Comparison of ENCODE assay signal across 9 cellular contexts in the genomic region with DNA sequence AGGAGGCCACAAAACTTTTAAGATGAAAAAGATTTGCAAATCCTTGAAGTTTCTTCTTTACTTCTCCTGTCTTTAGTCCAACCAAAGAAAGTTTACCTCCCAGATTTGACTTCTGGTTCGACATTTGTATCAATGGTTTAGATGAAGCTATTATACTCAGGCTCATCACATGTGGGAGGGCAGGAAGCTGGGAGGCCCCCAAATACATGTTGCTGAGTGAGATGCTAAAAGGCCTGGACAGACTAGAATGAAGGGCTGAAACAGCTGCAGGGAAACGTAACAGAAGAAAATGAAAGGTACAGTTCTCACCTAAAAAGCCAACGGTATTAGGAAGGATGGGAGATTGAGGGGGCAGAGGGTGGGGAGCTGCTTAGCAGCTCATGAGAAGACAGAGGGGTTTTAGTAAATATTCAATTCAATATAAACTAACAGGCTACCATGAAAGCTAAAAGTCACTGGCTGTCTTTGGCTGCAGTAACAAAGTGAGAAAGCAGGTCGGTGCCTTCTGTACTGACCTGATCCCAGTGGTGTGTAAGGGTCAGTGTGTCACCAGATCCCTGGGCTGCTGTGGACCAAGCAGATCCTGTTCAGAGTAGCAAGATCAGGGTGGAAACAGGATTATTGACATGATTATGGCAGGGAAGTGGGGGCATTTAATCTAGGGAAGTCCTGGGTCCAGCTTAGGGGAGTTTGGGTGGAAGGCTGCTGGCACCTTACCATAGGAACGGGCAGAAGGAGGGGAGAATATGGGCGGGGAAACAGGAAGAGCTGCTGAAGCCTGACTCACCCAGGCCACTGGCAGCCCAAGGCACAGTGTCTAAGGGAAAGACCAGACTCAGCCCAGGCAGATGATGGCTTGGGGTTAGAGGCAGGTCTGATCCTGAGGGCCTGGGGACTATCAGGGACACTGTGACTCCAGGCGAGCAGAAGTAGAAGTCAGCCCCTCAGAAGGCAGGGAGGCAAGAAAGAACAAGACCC.
DNase-seq lines count a peak whose midpoint lies in the region; ATAC-seq and TF ChIP-seq lines count a peak whose summit lies in the region.
"Had no signal": no experiment of that assay in that cellular context is flagged by ENCODE, and none has a peak within 500 bp of the region (broad histone marks: within the 10 kb centered on the region; RNA-seq: fewer than 3 reads in every experiment).

No MANE protein-coding gene starts in this region.

- H3K9ac ChIP-seq in endodermal cell (ENCODE audit: extremely low read depth, low read length, poor library complexity, severe bottlenecking), result no peak overlapping the region

- H3K4me3 Mint-ChIP-seq in MCF 10A (ENCODE audit: unreplicated experiment), result no peak overlapping the region
- no peak overlapping the region for H3K4me3 Mint-ChIP-seq in endodermal cell
- H3K4me3 Mint-ChIP-seq in activated naive CD4-positive, alpha-beta T cell treated with anti-CD3 and anti-CD28 coated beads, Interleukin-2, amount 10 ng/mL, durations not matched to agents 7 days and 5 days, result no peak overlapping the region

- no peak for TF ChIP-seq CTCF in MCF 10A (IDR thresholded peaks at IDR 0.05; ENCODE audit: unreplicated experiment)
- TF ChIP-seq CTCF in breast epithelium (IDR thresholded peaks at IDR 0.05), result no peak
- TF ChIP-seq CTCF in endodermal cell (conservative IDR thresholded peaks at IDR 0.05), result no peak

- H3K27me3 Mint-ChIP-seq in MCF 10A (ENCODE audit: insufficient read depth, unreplicated experiment), result peaks cover 39% of the 10 kb centered on the region
- peaks cover 12% of the 10 kb centered on the region for H3K27me3 Mint-ChIP-seq in endodermal cell (ENCODE audit: insufficient read depth)
- peaks cover 47% of the 10 kb centered on the region for H3K27me3 Mint-ChIP-seq in activated naive CD4-positive, alpha-beta T cell treated with anti-CD3 and anti-CD28 coated beads, Interleukin-2, amount 10 ng/mL, durations not matched to agents 7 days and 5 days

- POLR2A ChIA-PET in MCF 10A (lab: Yijun Ruan, JAX), result interaction anchor here (0.6 to 0.7 kb wide), 3 partner anchors 28 to 299 kb away, joined by 3 read pairs; no protein-coding TSS in a partner anchor

- H3K36me3 Mint-ChIP-seq in MCF 10A (ENCODE audit: insufficient read depth, unreplicated experiment), result no peaks in the 10 kb centered on the region
- H3K36me3 Mint-ChIP-seq in endodermal cell (ENCODE audit: low read depth), result no peaks in the 10 kb centered on the region
- no peaks in the 10 kb centered on the region for H3K36me3 Mint-ChIP-seq in activated naive CD4-positive, alpha-beta T cell treated with anti-CD3 and anti-CD28 coated beads, Interleukin-2, amount 10 ng/mL, durations not matched to agents 7 days and 5 days

- H3K36me3 ChIP-seq in breast epithelium, result no peaks in the 10 kb centered on the region
- no peaks in the 10 kb centered on the region for H3K36me3 ChIP-seq in endodermal cell (ENCODE audit: control insufficient read depth, insufficient read depth, low read length)

- H3K4me1 Mint-ChIP-seq in MCF 10A (ENCODE audit: insufficient read depth, unreplicated experiment) (peaks cover 18% of the 10 kb centered on the region), endodermal cell (peaks cover 48% of the 10 kb centered on the region)
- H3K4me1 Mint-ChIP-seq in activated naive CD4-positive, alpha-beta T cell treated with anti-CD3 and anti-CD28 coated beads, Interleukin-2, amount 10 ng/mL, durations not matched to agents 7 days and 5 days, result peaks cover 8% of the 10 kb centered on the region

- no TSS peak for BruUV-seq in MCF 10A (replicated peaks; lab: Mats Ljungman, UMichigan)

- no peak for TF ChIP-seq POLR2A in breast epithelium (IDR thresholded peaks at IDR 0.05)

- H3K27ac ChIP-seq in breast epithelium (peak overlapping the region in 1 of 2 donors; percentile 9), right cardiac atrium (ENCODE audit: low read length) (peak overlapping the region; percentile 63), endodermal cell (ENCODE audit: low read depth, low read length) (no peak overlapping the region)

- H3K27ac Mint-ChIP-seq in MCF 10A (ENCODE audit: low read depth, unreplicated experiment) (peak overlapping the region; percentile 65), endodermal cell (no peak overlapping the region)
- no peak overlapping the region for H3K27ac Mint-ChIP-seq in activated naive CD4-positive, alpha-beta T cell treated with anti-CD3 and anti-CD28 coated beads, Interleukin-2, amount 10 ng/mL, durations not matched to agents 7 days and 5 days

- DNase-seq in MCF 10A (ENCODE audit: unreplicated experiment) (peak; percentile 76), breast epithelium (ENCODE audit: low spot score in 2 of 2) (no peak), SW480 (ENCODE audit: low spot score) (peak; percentile 41), right cardiac atrium (peak; percentile 59 to 68 (median 67)), ureter (ENCODE audit: low spot score) (peak; percentile 68), endodermal cell (no peak)
- no peak for DNase-seq in activated naive CD4-positive, alpha-beta T cell treated with anti-CD3 and anti-CD28 coated beads, Interleukin-2, amount 10 ng/mL, durations not matched to agents 7 days and 5 days
- DNase-seq: erythroblast had no signal

- ATAC-seq in right cardiac atrium (peak; percentile 66 to 78), GM18520 (IDR thresholded peaks at IDR 0.05; ENCODE audit: unreplicated experiment) (no peak)

- 62% methylated on average over 7 of the region's 7 CpGs for WGBS in right cardiac atrium
- whole genome bisulfite sequencing in endodermal cell (ENCODE audit: insufficient coverage in 1 of 2, insufficient read length in 1 of 2), 2 experiments, result 88 to 89% methylated on average over 4 to 7 of the region's 7 CpGs

- H3K4me1 ChIP-seq in breast epithelium, result no peaks in the 10 kb centered on the region
- H3K4me1 ChIP-seq in right cardiac atrium (ENCODE audit: control insufficient read depth, insufficient read depth, low read length), result peaks cover 6% of the 10 kb centered on the region
- H3K4me1 ChIP-seq in endodermal cell (ENCODE audit: control insufficient read depth, insufficient read depth, low read length), result peaks cover 16% of the 10 kb centered on the region

- H3K9me3 ChIP-seq in breast epithelium (no peaks in the 10 kb centered on the region), right cardiac atrium (ENCODE audit: control insufficient read depth, low read length) (no peaks in the 10 kb centered on the region), endodermal cell (ENCODE audit: control insufficient read depth, low read length) (no peaks in the 10 kb centered on the region)

- intact Hi-C loops in MCF 10A (cut with micrococcal nuclease) (loop anchor here (10.0 kb wide), 1 partner anchor 45 kb away; no protein-coding TSS in a partner anchor), breast epithelium (cut with DNase I; ENCODE audit: low total_unique reads) (no loop called here), right cardiac atrium (cut with DNase I) (no loop called here)

- H3K9me3 Mint-ChIP-seq in MCF 10A (ENCODE audit: unreplicated experiment) (no peaks in the 10 kb centered on the region), endodermal cell (no peaks in the 10 kb centered on the region)
- no peaks in the 10 kb centered on the region for H3K9me3 Mint-ChIP-seq in activated naive CD4-positive, alpha-beta T cell treated with anti-CD3 and anti-CD28 coated beads, Interleukin-2, amount 10 ng/mL, durations not matched to agents 7 days and 5 days

- H3K4me3 ChIP-seq in breast epithelium (no peak overlapping the region), right cardiac atrium (ENCODE audit: low read length) (no peak overlapping the region), endodermal cell (ENCODE audit: low read length) (no peak overlapping the region)

- CTCF ChIA-PET in MCF 10A (lab: Yijun Ruan, JAX), result interaction anchor here (0.6 to 2.0 kb wide), 3 partner anchors 250 to 537 kb away, joined by 3 to 4 read pairs (median 4); no protein-coding TSS in a partner anchor
- CTCF ChIA-PET in activated naive CD4-positive, alpha-beta T cell treated with anti-CD3 and anti-CD28 coated beads, Interleukin-2, amount 10 ng/mL, durations not matched to agents 7 days and 5 days (lab: Charles Lee), result interaction anchor here (2.4 kb wide), 1 partner anchor 10 kb away, joined by 6 read pairs; no protein-coding TSS in a partner anchor

- H3K27me3 ChIP-seq in breast epithelium (no peaks in the 10 kb centered on the region), right cardiac atrium (ENCODE audit: control insufficient read depth, insufficient read depth) (no peaks in the 10 kb centered on the region), endodermal cell (ENCODE audit: control insufficient read depth, insufficient read depth, low read length, poor library complexity, severe bottlenecking) (no peaks in the 10 kb centered on the region)

Comparison
In these comparisons a context has a peak if more than half of its experiments do, and no peak if none do; other contexts are left out.
1. DNase-seq: peak in MCF 10A (single experiment), SW480 (single experiment), right cardiac atrium (3 of 3) and ureter (single experiment); none in breast epithelium (0 of 2), endodermal cell (single experiment) and activated naive CD4-positive, alpha-beta T cell treated with anti-CD3 and anti-CD28 coated beads, Interleukin-2, amount 10 ng/mL, durations not matched to agents 7 days and 5 days (single experiment).